Comparison of ENCODE assay signal across 32 cellular contexts in genomic region chr5:154209591-154210081, GRCh38. TPM values are rescaled to one million over a fixed set of nuclear protein-coding genes. Genes with fewer than 3 reads are reported as not detected.
DNase-seq lines count a peak whose midpoint lies in the region; ATAC-seq, FAIRE-seq and TF ChIP-seq lines count a peak whose summit lies in the region.
"Had no signal": no experiment of that assay in that cellular context is flagged by ENCODE, and none has a peak within 500 bp of the region (broad histone marks: within the 10 kb centered on the region; RNA-seq: fewer than 3 reads in every experiment).

No MANE protein-coding gene starts in this region.

- peaks cover 10% of the 10 kb centered on the region; the same call in 1 of the 3 replicates for H3K79me2 ChIP-seq in K562 (ENCODE audit: control insufficient read depth, insufficient read depth, low read length)

- peaks cover 5% of the 10 kb centered on the region for H3K36me3 Mint-ChIP-seq in glutamatergic neuron (ENCODE audit: unreplicated experiment)

- H2BK15ac ChIP-seq in IMR-90 (ENCODE audit: low read depth, low read length) = 0 out of 3 replicates have a peak overlapping the region, but pooled peaks have one; percentile 0

- no peak overlapping the region for H2BK20ac ChIP-seq in IMR-90 (ENCODE audit: low read depth, low read length)

- peaks cover 2% of the 10 kb centered on the region for H3K27me3 Mint-ChIP-seq in glutamatergic neuron (ENCODE audit: unreplicated experiment)
- H3K27me3 Mint-ChIP-seq: stimulated activated naive CD8-positive, alpha-beta T cell treated with anti-CD3 and anti-CD28 coated beads, Interleukin-15, Interleukin-2, amounts not matched to agents 100 ng/mL and 50 ng/mL, for 24 hours had no signal

- peaks cover 9% of the 10 kb centered on the region for H3K4me1 Mint-ChIP-seq in glutamatergic neuron (ENCODE audit: low read depth, unreplicated experiment)

- H3K27ac ChIP-seq in IMR-90 (ENCODE audit: insufficient read depth, low read length) (no peak overlapping the region), K562 (ENCODE audit: extremely low read depth, low read depth, low read length) (no peak overlapping the region), right lobe of liver (no peak overlapping the region), uterus (no peak overlapping the region)
- H3K27ac ChIP-seq: BLaER1, brain microvascular endothelial cell, esophagus muscularis mucosa, heart right ventricle, thoracic aorta, WERI-Rb-1 had no signal

- no peak overlapping the region for H3K23ac ChIP-seq in IMR-90 (ENCODE audit: low read depth, low read length)

- H3K9ac ChIP-seq in IMR-90 (ENCODE audit: low read depth, low read length) (no peak overlapping the region), K562 (ENCODE audit: insufficient read depth in 1 of 2, low read depth in 2 of 2, low read length in 2 of 2) (no peak overlapping the region)
- H3K9ac ChIP-seq: BLaER1 had no signal

- H3K79me1 ChIP-seq in IMR-90 (ENCODE audit: low read depth in 1 of 2, low read length in 2 of 2) = peaks cover 40 to 85% of the 10 kb centered on the region in 2 experiments

- no peak overlapping the region for H4K8ac ChIP-seq in IMR-90 (ENCODE audit: low read depth in 2 of 2, low read length in 2 of 2)

- 0 out of 2 replicates have a peak overlapping the region, but pooled peaks have one; percentile 39 for H2BK120ac ChIP-seq in IMR-90 (ENCODE audit: low read depth, low read length)

- in situ Hi-C loops in IMR-90 (cut with MboI; ENCODE audit: low sequenced_read_pairs) = no loop called here
- in situ Hi-C loops in K562 (cut with MboI) = no loop called here

- H3K4me3 Mint-ChIP-seq in glutamatergic neuron (ENCODE audit: unreplicated experiment) = no peak overlapping the region
- H3K4me3 Mint-ChIP-seq: nephron; stimulated activated naive CD8-positive, alpha-beta T cell treated with anti-CD3 and anti-CD28 coated beads, Interleukin-15, Interleukin-2, amounts not matched to agents 100 ng/mL and 50 ng/mL, for 24 hours had no signal

- H2AK5ac ChIP-seq in IMR-90 (ENCODE audit: low read depth, low read length) = peak overlapping the region; percentile 59; the same call in 1 of the 2 replicates

- no peaks in the 10 kb centered on the region for H3K9me3 Mint-ChIP-seq in glutamatergic neuron (ENCODE audit: unreplicated experiment)
- H3K9me3 Mint-ChIP-seq: activated T-helper 2 cell treated with anti-CD3 and anti-CD28 coated beads, Interferon-gamma antibody, Interleukin-2, Interleukin-4, amounts not matched to agents 10 μg/mL and 5 μg/mL and 100 μg/mL, durations not matched to agents 14 hours and 24 hours and 36 hours; nephron; stimulated activated naive CD8-positive, alpha-beta T cell treated with anti-CD3 and anti-CD28 coated beads, Interleukin-15, Interleukin-2, amounts not matched to agents 100 ng/mL and 50 ng/mL, for 24 hours had no signal

- peaks cover 18% of the 10 kb centered on the region for H3K4me1 ChIP-seq in IMR-90 (ENCODE audit: control insufficient read depth, insufficient read depth, low read length)
- H3K4me1 ChIP-seq in K562 (replicated peaks in 1 of 2; ENCODE audit: control insufficient read depth in 2 of 2, insufficient read depth in 2 of 2, low read length in 2 of 2) = peaks cover 0 to 16% of the 10 kb centered on the region in 2 experiments; a peak in 3 of 5 replicates
- no peaks in the 10 kb centered on the region for H3K4me1 ChIP-seq in right lobe of liver
- no peaks in the 10 kb centered on the region for H3K4me1 ChIP-seq in uterus

- TF ChIP-seq RAD21 in IMR-90 (IDR thresholded peaks at IDR 0.05; ENCODE audit: low read length) = no peak
- TF ChIP-seq RAD21 in K562 (CRISPR knock-in tag; conservative IDR thresholded peaks at IDR 0.05 in 1 of 2, IDR thresholded peaks at IDR 0.05 in 1 of 2) = no peak

- H3K18ac ChIP-seq in IMR-90 (ENCODE audit: low read depth, low read length) = no peak overlapping the region

- no peak for TF ChIP-seq CTCF in IMR-90 (conservative IDR thresholded peaks at IDR 0.05; ENCODE audit: low read depth, low read length)
- no peak for TF ChIP-seq CTCF in K562 (IDR thresholded peaks at IDR 0.05 in 2 of 3, conservative IDR thresholded peaks at IDR 0.05 in 1 of 3; ENCODE audit: insufficient read depth in 2 of 3, low read depth in 1 of 3, low read length in 3 of 3)
- no peak for TF ChIP-seq CTCF in right lobe of liver (IDR thresholded peaks at IDR 0.05)
- TF ChIP-seq CTCF in uterus (IDR thresholded peaks at IDR 0.05) = no peak
- no peak for TF ChIP-seq CTCF in glutamatergic neuron (IDR thresholded peaks at IDR 0.05; ENCODE audit: partially characterized antibody, unreplicated experiment)

- ATAC-seq in IMR-90 (ENCODE audit: low read depth) (peak; percentile 25), K562 (no peak), right lobe of liver (peak in 3 of 4 donors; percentile 24 to 50 (median 47)), HG02840 (IDR thresholded peaks at IDR 0.05; ENCODE audit: low FRiP score, unreplicated experiment) (no peak)
- ATAC-seq: heart right ventricle had no signal

- DNase-seq in AG20443 (ENCODE audit: low spot score) (peak; percentile 29), IMR-90 (no peak), K562 (ENCODE audit: extremely low read depth in 1 of 4, low spot score in 3 of 4) (no peak), right lobe of liver (no peak), uterus (no peak), glutamatergic neuron (no peak)
- DNase-seq: activated CD4-positive, alpha-beta T cell treated with anti-CD3 and anti-CD28 coated beads for 48 hours; activated naive CD4-positive, alpha-beta T cell treated with anti-CD3 and anti-CD28 coated beads, Interleukin-2, amount 50 U/mL, for 16 hours; brain microvascular endothelial cell; cerebellar nuclear complex; DMS 273 treated with DMSO at 0.1 percent for 48 hours; foreskin melanocyte; heart right ventricle; KBM-7; mammary epithelial cell; NCI-H1092; NCI-H1694; NCI-H524 treated with DMSO at 0.1 percent for 48 hours; NK-92 treated with Interleukin-12 subunit alpha and Interleukin-12 subunit beta, amount 100 ng/mL, for 24 hours; PC-9; SHP77; stimulated activated CD4-positive, alpha-beta T cell treated with anti-CD3 and anti-CD28 coated beads, Interleukin-1b, Interleukin-23, amount 100 ng/mL, for 48 hours; WERI-Rb-1 had no signal

- H3K9me1 ChIP-seq in IMR-90 (ENCODE audit: insufficient read depth, low read length) = peaks cover 46% of the 10 kb centered on the region
- no peaks in the 10 kb centered on the region for H3K9me1 ChIP-seq in K562 (ENCODE audit: control insufficient read depth, insufficient read depth, low read length)

- no peak overlapping the region; the same call in 1 of the 2 replicates for H3K4ac ChIP-seq in IMR-90 (ENCODE audit: low read depth, low read length)

- 0 out of 2 replicates have a peak overlapping the region, but pooled peaks have one; percentile 22 for H3K14ac ChIP-seq in IMR-90 (replicated peaks; ENCODE audit: low read depth, low read length)

- CTCF ChIA-PET in IMR-90 (lab: Yijun Ruan, JAX) = no interaction called here
- CTCF ChIA-PET in K562 (lab: Yijun Ruan, JAX; ENCODE audit: low intra/inter-chr PET ratio) = no interaction called here

- H3K56ac ChIP-seq in IMR-90 (ENCODE audit: extremely low read depth, insufficient read depth, low read length) = no peak overlapping the region

- intact Hi-C loops in IMR-90 (cut with micrococcal nuclease) = no loop called here
- intact Hi-C loops in K562 (cut with micrococcal nuclease) = no loop called here
- intact Hi-C loops in right lobe of liver (cut with DNase I) = no loop called here
- intact Hi-C loops in uterus (cut with DNase I; ENCODE audit: low total_unique reads) = no loop called here

- H4K20me1 ChIP-seq in IMR-90 (ENCODE audit: insufficient read depth, low read length) (peaks cover 4% of the 10 kb centered on the region; the same call in 1 of the 2 replicates), K562 (replicated peaks; ENCODE audit: control insufficient read depth, insufficient read depth, low read length) (no peaks in the 10 kb centered on the region)
- H4K20me1 ChIP-seq: BLaER1 had no signal

- H3K27me3 ChIP-seq in IMR-90 (ENCODE audit: control insufficient read depth, insufficient read depth, low read length) (no peaks in the 10 kb centered on the region), K562 (ENCODE audit: control insufficient read depth in 2 of 2, insufficient read depth in 2 of 2, low read length in 2 of 2) (no peaks in the 10 kb centered on the region), right lobe of liver (no peaks in the 10 kb centered on the region), uterus (no peaks in the 10 kb centered on the region)
- H3K27me3 ChIP-seq: BLaER1, brain microvascular endothelial cell, esophagus muscularis mucosa, heart right ventricle had no signal

- no peak overlapping the region for H2AK9ac ChIP-seq in IMR-90 (replicated peaks; ENCODE audit: low read depth, low read length, poor library complexity)

- H3K36me3 ChIP-seq in IMR-90 (ENCODE audit: control insufficient read depth, insufficient read depth, low read length) (peaks cover 5% of the 10 kb centered on the region), K562 (ENCODE audit: control insufficient read depth, insufficient read depth, low read length) (peaks cover 6% of the 10 kb centered on the region), right lobe of liver (no peaks in the 10 kb centered on the region), uterus (no peaks in the 10 kb centered on the region)
- H3K36me3 ChIP-seq: BLaER1, esophagus muscularis mucosa, WERI-Rb-1 had no signal

- dilution Hi-C loops in IMR-90 (cut with HindIII; ENCODE audit: low sequenced_read_pairs, unreplicated experiment) = no loop called here

- TF ChIP-seq EP300 in K562 (IDR thresholded peaks at IDR 0.05; ENCODE audit: low read length) = no peak

- POLR2A ChIA-PET in IMR-90 (lab: Charles Lee; ENCODE audit: unreplicated experiment) (no interaction called here), K562 (lab: Yijun Ruan, JAX) (interaction anchor here (1.7 kb wide), 1 partner anchor 20 kb away, joined by 3 read pairs; the partner anchor contains the start of gene GALNT10)

- WGBS in IMR-90 (ENCODE audit: extremely low coverage in 2 of 2, insufficient read length in 1 of 2), 2 experiments = no CpG with 5 or more reads among the region's 2 CpGs
- 78% methylated on average over 2 of the region's 2 CpGs for WGBS in K562 (ENCODE audit: insufficient coverage, low coverage, missing lambda C conversion rate)
- WGBS in right lobe of liver (ENCODE audit: insufficient coverage, low coverage, low lambda C conversion rate, missing lambda C conversion rate) = 29% methylated on average over 2 of the region's 2 CpGs

- BruUV-seq in IMR-90 (replicated peaks; lab: Mats Ljungman, UMichigan) (no TSS peak), K562 (replicated peaks; lab: Mats Ljungman, UMichigan) (no TSS peak)

- no peak overlapping the region for H4K91ac ChIP-seq in IMR-90 (ENCODE audit: insufficient read depth, low read depth, low read length)

- H2AFZ ChIP-seq in IMR-90 (replicated peaks; ENCODE audit: low read length, poor library complexity) (no peak overlapping the region), K562 (ENCODE audit: low read depth, low read length) (no peak overlapping the region)
- H2AFZ ChIP-seq: PC-9 had no signal

- TF ChIP-seq POLR2A in IMR-90 (IDR thresholded peaks at IDR 0.05; ENCODE audit: low read depth, low read length) (no peak), K562 (conservative IDR thresholded peaks at IDR 0.05) (no peak), right lobe of liver (IDR thresholded peaks at IDR 0.05) (no peak), uterus (IDR thresholded peaks at IDR 0.05) (no peak)

- H2BK5ac ChIP-seq in IMR-90 (ENCODE audit: low read depth, low read length, poor library complexity, severe bottlenecking) = no peak overlapping the region

- H3K27ac Mint-ChIP-seq in glutamatergic neuron (ENCODE audit: unreplicated experiment) = no peak overlapping the region
- H3K27ac Mint-ChIP-seq: activated T-helper 2 cell treated with anti-CD3 and anti-CD28 coated beads, Interferon-gamma antibody, Interleukin-2, Interleukin-4, amounts not matched to agents 10 μg/mL and 5 μg/mL and 100 μg/mL, durations not matched to agents 14 hours and 24 hours and 36 hours; nephron; stimulated activated naive CD8-positive, alpha-beta T cell treated with anti-CD3 and anti-CD28 coated beads, Interleukin-15, Interleukin-2, amounts not matched to agents 100 ng/mL and 50 ng/mL, for 24 hours had no signal

- no peak overlapping the region for H4K5ac ChIP-seq in IMR-90 (ENCODE audit: low read depth, low read length)

- H3K4me3 ChIP-seq in IMR-90 (ENCODE audit: insufficient read depth, low read depth, low read length) = no peak overlapping the region
- no peak overlapping the region for H3K4me3 ChIP-seq in K562
- no peak overlapping the region for H3K4me3 ChIP-seq in right lobe of liver
- no peak overlapping the region for H3K4me3 ChIP-seq in uterus
- H3K4me3 ChIP-seq: BLaER1, esophagus muscularis mucosa, heart right ventricle, PC-9, smooth muscle cell, thoracic aorta had no signal

- H3K9me3 ChIP-seq in IMR-90 (ENCODE audit: control insufficient read depth, insufficient read depth, low read length) (0 out of 2 replicates have a peak, but pooled peaks cover 4% of the 10 kb centered on the region), K562 (replicated peaks; ENCODE audit: control insufficient read depth, insufficient read depth, low read depth, low read length) (no peaks in the 10 kb centered on the region), right lobe of liver (no peaks in the 10 kb centered on the region), uterus (no peaks in the 10 kb centered on the region)
- H3K9me3 ChIP-seq: esophagus muscularis mucosa had no signal

- FAIRE-seq in K562 (lab: Jason Lieb, UNC) = no peak
- FAIRE-seq: G401.6 had no signal

- H3K4me2 ChIP-seq in IMR-90 (ENCODE audit: low read depth, low read length) (no peak overlapping the region), K562 (ENCODE audit: insufficient read depth, low read length) (no peak overlapping the region)
- H3K4me2 ChIP-seq: BLaER1, PC-9, smooth muscle cell had no signal

RNA-seq across cellular contexts. Expression of gene GALNT10, which starts 19.1 kb away (rescaled TPM):
- 43.9 and 46.2 TPM in 2 replicates for total RNA-seq in IMR-90 (2012; rRNA removed)
- polyA plus RNA-seq in IMR-90 (2012; rRNA removed) = 66.8 and 67.0 TPM in 2 replicates
- polyA plus RNA-seq in IMR-90 (2012; cell fraction: cytosol; rRNA removed) = 21.9 and 22.7 TPM in 2 replicates
- 30.8 and 46.0 TPM in 2 replicates for polyA plus RNA-seq in IMR-90 (2012; cell fraction: nucleus; rRNA removed; ENCODE audit: low replicate concordance)
- total RNA-seq in K562 (2011; cell fraction: chromatin; rRNA removed; ENCODE audit: low replicate concordance) = 88.6 and 134 TPM in 2 replicates
- total RNA-seq in K562 (2011; cell fraction: nucleolus; rRNA removed) = 30.5 and 37.0 TPM in 2 replicates
- 49.3 and 71.1 TPM in 2 replicates for total RNA-seq in K562 (2011; cell fraction: nucleoplasm; rRNA removed)
- 12.9 and 15.3 TPM in 2 replicates for total RNA-seq in K562 (2014; rRNA removed)
- 14.0 and 14.4 TPM in 2 replicates for total RNA-seq in K562 (2014; rRNA removed; fragmentation: Illumina TruSeq; extraction: Trizol)
- 13.3 and 13.5 TPM in 2 replicates for total RNA-seq in K562 (2015; rRNA removed; fragmentation: Illumina TruSeq; extraction: Trizol)
- 23.8 and 24.6 TPM in 2 replicates for total RNA-seq in K562 (2021)
- 22.8 and 37.1 TPM in 2 replicates for polyA plus RNA-seq in K562 (2011; rRNA removed)
- 9.9 and 17.6 TPM in 2 replicates for polyA plus RNA-seq in K562 (2011; cell fraction: cytosol; rRNA removed)
- polyA plus RNA-seq in K562 (2011; cell fraction: nucleus; rRNA removed) = 18.9 and 35.9 TPM in 2 replicates
- 15.4 and 20.0 TPM in 2 replicates for polyA plus RNA-seq in K562 (2012)
- polyA plus RNA-seq in K562 (2014; fragmentation: Illumina TruSeq; extraction: Trizol) = 25.2 and 32.9 TPM in 2 replicates
- 1 to 10 TPM; 4.6 to 5.2 TPM for polyA plus RNA-seq in K562 (2014; fragmentation: Nextera tagmentation; extraction: Ambion mirVana)
- polyA plus RNA-seq in K562 (2014; rRNA removed) = 10.2 and 12.1 TPM in 2 replicates
- polyA minus RNA-seq in K562 (2011; rRNA and poly(A)+ RNA removed) = 38.8 and 57.4 TPM in 2 replicates
- polyA minus RNA-seq in K562 (2011; cell fraction: cytosol; rRNA and poly(A)+ RNA removed) = 16.7 and 17.4 TPM in 2 replicates
- polyA minus RNA-seq in K562 (2011; cell fraction: nucleus; rRNA and poly(A)+ RNA removed) = 14.3 and 21.5 TPM in 2 replicates
- 1 to 10 TPM; 4.0 to 9.7 (median 7.1) TPM for total RNA-seq in right lobe of liver
- total RNA-seq in uterus = 10 to 100 TPM in 2 of 4 donors, 1 to 10 TPM in 2; 5.6 to 22.9 (median 14.4) TPM
- total RNA-seq in glutamatergic neuron (ENCODE audit: unreplicated experiment) = 4.8 TPM

Comparison
In these comparisons a context has a peak if more than half of its experiments do, and no peak if none do; other contexts are left out.
1. ATAC-seq: peak in IMR-90 (single experiment) and right lobe of liver (3 of 4); none in K562 (single experiment) and HG02840 (single experiment).